Comparison of ENCODE assay signal across 8 cellular contexts in genomic region chr1:38990746-38991637, GRCh38. TPM values are rescaled to one million over a fixed set of nuclear protein-coding genes. Genes with fewer than 3 reads are reported as not detected.
DNase-seq lines count a peak whose midpoint lies in the region; ATAC-seq and TF ChIP-seq lines count a peak whose summit lies in the region.

TSS of gene AKIRIN1 (plus strand) at chr1:38991276. CDS start at chr1:38991381, 105 bp downstream.

- H3K9ac ChIP-seq in mucosa of stomach (ENCODE audit: low read length) = peak within 1 kb of the TSS; percentile 88

- H3K4me1 Mint-ChIP-seq in activated T-cell treated with anti-CD3 and anti-CD28 coated beads, Interleukin-2, amount 50 U/mL, for 4 hours (ENCODE audit: low read depth) = peaks cover 43% of the 10 kb centered on the region

- peak; percentile 98 for DNase-seq in DMS53 (lab: John Stamatoyannopoulos, UW)
- DNase-seq in KBM-7 = peak; percentile 97
- peak; percentile 86 to 100 for DNase-seq in PC-9
- DNase-seq in activated T-cell treated with anti-CD3 and anti-CD28 coated beads, Interleukin-2, amount 50 U/mL, for 4 hours = peak; percentile 95
- DNase-seq in stimulated activated CD8-positive, alpha-beta memory T cell treated with anti-CD3 and anti-CD28 coated beads, Interleukin-4, amount 100 ng/mL, for 48 hours = peak; percentile 99

- H3K27ac ChIP-seq in PC-9 = peak within 1 kb of the TSS; percentile 33; the same call in 1 of the 2 replicates
- peak within 1 kb of the TSS; percentile 88 to 95 for H3K27ac ChIP-seq in esophagus (ENCODE audit: low read depth in 2 of 2, low read length in 1 of 2)

- POLR2A ChIA-PET in PC-9 (lab: Charles Lee; ENCODE audit: unreplicated experiment) = interaction anchor here (0.9 kb wide), 1 partner anchor 35 kb away, joined by 8 read pairs; the partner anchor contains the start of gene NDUFS5

- peaks cover 41% of the 10 kb centered on the region for H4K20me1 ChIP-seq in PC-9 (ENCODE audit: insufficient read depth)

- CTCF ChIA-PET in PC-9 (lab: Charles Lee) = interaction anchor here (0.9 kb wide), 1 partner anchor 31 kb away, joined by 3 read pairs; no protein-coding TSS in a partner anchor

- WGBS in esophagus, 2 donors = 1% methylated on average over 70 to 76 of the region's 76 CpGs

- no TSS peak for BruUV-seq in PC-9 (replicated peaks; lab: Mats Ljungman, UMichigan)

- H3K9me2 ChIP-seq in PC-9 (ENCODE audit: insufficient read depth) = no peaks in the 10 kb centered on the region

- H3K4me3 ChIP-seq in PC-9 (peak within 1 kb of the TSS; percentile 90), esophagus (ENCODE audit: low read depth in 1 of 2, low read length in 2 of 2) (peak within 1 kb of the TSS; percentile 92 to 94), mucosa of stomach (ENCODE audit: low read length) (peak within 1 kb of the TSS; percentile 61)

- intact Hi-C loops in PC-9 (cut with micrococcal nuclease; ENCODE audit: unreplicated experiment) = loop anchor here (1.0 to 5.0 kb wide), 5 partner anchors 32 to 132 kb away; partner anchors contain the start of genes MYCBP, NDUFS5, RHBDL2 and RRAGC

- H2AFZ ChIP-seq in PC-9 = peak within 1 kb of the TSS; percentile 87

- peaks cover 48% of the 10 kb centered on the region for H3K79me2 ChIP-seq in PC-9 (ENCODE audit: low read depth)

- H3F3A ChIP-seq in PC-9 (ENCODE audit: insufficient read depth, low read depth) = peaks cover 34% of the 10 kb centered on the region

- ATAC-seq in GM21723 (IDR thresholded peaks at IDR 0.05; ENCODE audit: unreplicated experiment) = peak; percentile 88
- ATAC-seq in activated T-cell treated with anti-CD3 and anti-CD28 coated beads, Interleukin-2, amount 50 U/mL, for 4 hours = peak; percentile 93 to 94

- no peaks in the 10 kb centered on the region for H3K27me3 ChIP-seq in PC-9 (ENCODE audit: insufficient read depth, low read depth)
- no peaks in the 10 kb centered on the region for H3K27me3 ChIP-seq in esophagus (ENCODE audit: control insufficient read depth in 1 of 2, insufficient read depth in 2 of 2, low read length in 2 of 2)
- H3K27me3 ChIP-seq in mucosa of stomach (ENCODE audit: control insufficient read depth, insufficient read depth, low read length) = no peaks in the 10 kb centered on the region

- no peaks in the 10 kb centered on the region for H3K27me3 Mint-ChIP-seq in activated T-cell treated with anti-CD3 and anti-CD28 coated beads, Interleukin-2, amount 50 U/mL, for 4 hours (ENCODE audit: low read depth)

- H3K9me3 ChIP-seq in PC-9 (ENCODE audit: insufficient read depth, low read depth) (no peaks in the 10 kb centered on the region), esophagus (ENCODE audit: control insufficient read depth in 2 of 2, insufficient read depth in 1 of 2, low read depth in 1 of 2, low read length in 1 of 2) (no peaks in the 10 kb centered on the region), mucosa of stomach (ENCODE audit: control insufficient read depth, low read length) (no peaks in the 10 kb centered on the region)

- H3K4me1 ChIP-seq in PC-9 (replicated peaks; ENCODE audit: insufficient read depth) (peaks cover 37% of the 10 kb centered on the region), esophagus (ENCODE audit: control insufficient read depth in 2 of 2, insufficient read depth in 2 of 2, low read length in 1 of 2) (no peaks in the 10 kb centered on the region), mucosa of stomach (ENCODE audit: control insufficient read depth, insufficient read depth, low read length) (peaks cover 25% of the 10 kb centered on the region)

- in situ Hi-C loops in KBM-7 (cut with MboI; ENCODE audit: low pct_unique_long_range_greater_than_20kb, low sequenced_read_pairs) = no loop called here

- H3K9me3 Mint-ChIP-seq in activated T-cell treated with anti-CD3 and anti-CD28 coated beads, Interleukin-2, amount 50 U/mL, for 4 hours = no peaks in the 10 kb centered on the region

- H3K36me3 Mint-ChIP-seq in activated T-cell treated with anti-CD3 and anti-CD28 coated beads, Interleukin-2, amount 50 U/mL, for 4 hours (ENCODE audit: insufficient read depth) = peaks cover 17% of the 10 kb centered on the region

- 0 out of 2 replicates have a peak, but pooled peaks have one; percentile 21 for TF ChIP-seq CTCF in PC-9 (conservative IDR thresholded peaks at IDR 0.05)

- H3K36me3 ChIP-seq in PC-9 (ENCODE audit: low read depth) (0 out of 2 replicates have a peak, but pooled peaks cover 4% of the 10 kb centered on the region), esophagus (ENCODE audit: control insufficient read depth in 2 of 2, insufficient read depth in 2 of 2, low read length in 1 of 2) (no peaks in the 10 kb centered on the region), mucosa of stomach (ENCODE audit: control insufficient read depth, insufficient read depth, low read length) (no peaks in the 10 kb centered on the region)

- H3K4me2 ChIP-seq in PC-9 = peak within 1 kb of the TSS; percentile 90

- H3K4me3 Mint-ChIP-seq in activated T-cell treated with anti-CD3 and anti-CD28 coated beads, Interleukin-2, amount 50 U/mL, for 4 hours = peak within 1 kb of the TSS; percentile 91

RNA-seq across cellular contexts. Expression of gene AKIRIN1, which starts in this region (rescaled TPM):
- total RNA-seq in PC-9 (2021) = 76.9 and 80.0 TPM in 2 replicates
- total RNA-seq in activated T-cell treated with anti-CD3 and anti-CD28 coated beads, Interleukin-2, amount 50 U/mL, for 4 hours = 100 to 1,000 TPM in 1 of 3 donors, 10 to 100 TPM in 2; 89.5 to 108 (median 97.3) TPM
- 10 to 100 TPM; 11.7 to 18.2 TPM for polyA plus RNA-seq in esophagus

Comparison
In these comparisons a context has a peak if more than half of its experiments do, and no peak if none do; other contexts are left out.
1. Peak in every context shown above with its lines: DNase-seq, ATAC-seq, H3K4me3 ChIP-seq and H3K27ac ChIP-seq.